In the genomic region with DNA sequence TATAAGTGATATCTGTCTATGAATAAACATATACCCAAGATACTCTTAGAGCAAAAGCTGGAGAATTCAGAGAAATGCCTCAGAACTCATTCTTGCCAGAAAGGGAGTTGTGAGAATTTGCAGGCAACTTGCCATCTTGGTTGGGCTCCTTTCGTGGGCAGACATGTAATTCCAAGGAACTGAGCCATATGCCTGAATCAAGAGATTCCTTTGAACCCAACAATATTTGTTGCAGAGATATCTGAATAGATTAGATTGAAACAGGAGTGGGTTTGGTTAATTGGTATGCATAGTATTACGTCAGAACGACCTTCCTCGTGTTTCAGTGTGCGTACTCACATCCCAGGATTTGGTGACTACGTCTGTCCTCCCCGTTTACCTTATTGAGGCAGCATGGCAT, we compare ENCODE assay signal across 20 cellular contexts.
DNase-seq lines count a peak whose midpoint lies in the region; ATAC-seq and TF ChIP-seq lines count a peak whose summit lies in the region.
"Had no signal": no experiment of that assay in that cellular context is flagged by ENCODE, and none has a peak within 500 bp of the region (broad histone marks: within the 10 kb centered on the region; RNA-seq: fewer than 3 reads in every experiment).

No MANE protein-coding gene starts in this region.

- POLR2A ChIA-PET in naive thymus-derived CD8-positive, alpha-beta T cell (lab: Charles Lee) = no interaction called here

- H3K9me3 ChIP-seq in mammary epithelial cell (replicated peaks; ENCODE audit: insufficient read depth, low read length) = no peaks in the 10 kb centered on the region
- H3K9me3 ChIP-seq in breast epithelium = peaks cover 0 to 4% of the 10 kb centered on the region in 2 donors
- no peaks in the 10 kb centered on the region for H3K9me3 ChIP-seq in gastrocnemius medialis
- H3K9me3 ChIP-seq: upper lobe of right lung had no signal

- CTCF ChIA-PET in mammary epithelial cell (lab: Charles Lee; ENCODE audit: low non-redundant PET) = no interaction called here

- TF ChIP-seq POLR2A in breast epithelium (IDR thresholded peaks at IDR 0.05) (no peak), gastrocnemius medialis (IDR thresholded peaks at IDR 0.05) (no peak)

- H3K4me1 Mint-ChIP-seq in naive thymus-derived CD8-positive, alpha-beta T cell = no peaks in the 10 kb centered on the region

- WGBS in mammary epithelial cell (ENCODE audit: low coverage, missing lambda C conversion rate) = 33% methylated on average over 7 of the region's 7 CpGs

- H3K4me3 ChIP-seq in mammary epithelial cell (replicated peaks in 1 of 3; ENCODE audit: insufficient read depth in 1 of 3, low read depth in 2 of 3, low read length in 3 of 3) (no peak overlapping the region), breast epithelium (no peak overlapping the region), fibroblast of mammary gland (ENCODE audit: control insufficient read depth, low read depth, low read length) (no peak overlapping the region), gastrocnemius medialis (no peak overlapping the region)
- H3K4me3 ChIP-seq: mucosa of descending colon, upper lobe of right lung had no signal

- no peak overlapping the region for H2AFZ ChIP-seq in mammary epithelial cell (ENCODE audit: low read depth, low read length)

- peaks cover 0 to 9% (median under 1%) of the 10 kb centered on the region in 9 donors for H3K9me3 Mint-ChIP-seq in naive thymus-derived CD8-positive, alpha-beta T cell

- in situ Hi-C loops in mammary epithelial cell (cut with MboI; ENCODE audit: low sequenced_read_pairs in 2 of 2) = no loop called here
- in situ Hi-C loops in gastrocnemius medialis (cut with MboI; ENCODE audit: low sequenced_read_pairs in 4 of 4) = no loop called here

- H3K27ac ChIP-seq in mammary epithelial cell (ENCODE audit: insufficient read depth, low read depth, low read length) (no peak overlapping the region), breast epithelium (no peak overlapping the region), gastrocnemius medialis (peak overlapping the region in 3 of 4 donors; percentile 25 to 77 (median 68))
- H3K27ac ChIP-seq: upper lobe of right lung had no signal

- DNase-seq in mammary epithelial cell (peak; percentile 40), breast epithelium (ENCODE audit: low spot score in 2 of 2) (no peak), RPMI7951 (ENCODE audit: low read depth) (peak; percentile 55), fibroblast of mammary gland (ENCODE audit: low read depth) (peak; percentile 14), gastrocnemius medialis (no peak)
- DNase-seq in naive thymus-derived CD8-positive, alpha-beta T cell = no peak
- DNase-seq: activated CD8-positive, alpha-beta memory T cell treated with anti-CD3 and anti-CD28 coated beads for 24 hours; activated naive CD4-positive, alpha-beta T cell; activated T-cell treated with anti-CD3 and anti-CD28 coated beads, Interleukin-2, amount 50 U/mL, for 24 hours; amniotic stem cell; C1 segment of cervical spinal cord; effector CD8-positive, alpha-beta T cell; left ventricle myocardium superior; mucosa of descending colon; NCI-H524 treated with DMSO at 0.1 percent for 48 hours; T1000; upper lobe of right lung had no signal

- no peak overlapping the region for H3K4me3 Mint-ChIP-seq in naive thymus-derived CD8-positive, alpha-beta T cell
- H3K4me3 Mint-ChIP-seq: activated T-cell treated with anti-CD3 and anti-CD28 coated beads, Interleukin-2, amount 50 U/mL, for 24 hours had no signal

- intact Hi-C loops in mammary epithelial cell (cut with micrococcal nuclease) = no loop called here
- intact Hi-C loops in breast epithelium (cut with DNase I; ENCODE audit: low total_unique reads) = no loop called here
- intact Hi-C loops in gastrocnemius medialis (cut with DNase I; ENCODE audit: low total_unique reads) = loop anchor here (5.0 kb wide), 1 partner anchor 65 kb away; the partner anchor contains the start of gene TGFB2

- no peak for TF ChIP-seq CTCF in mammary epithelial cell (conservative IDR thresholded peaks at IDR 0.05 in 1 of 2, IDR thresholded peaks at IDR 0.05 in 1 of 2; ENCODE audit: extremely low read depth in 1 of 2, insufficient read depth in 1 of 2, low read depth in 1 of 2, low read length in 2 of 2)
- no peak for TF ChIP-seq CTCF in breast epithelium (IDR thresholded peaks at IDR 0.05)
- TF ChIP-seq CTCF in fibroblast of mammary gland (conservative IDR thresholded peaks at IDR 0.05; ENCODE audit: control insufficient read depth, insufficient read depth, low read depth, low read length) = no peak
- TF ChIP-seq CTCF in gastrocnemius medialis (IDR thresholded peaks at IDR 0.05 in 4 of 5, conservative IDR thresholded peaks at IDR 0.05 in 1 of 5) = no peak

- no peaks in the 10 kb centered on the region for H3K27me3 ChIP-seq in mammary epithelial cell (ENCODE audit: insufficient read depth, low read length)
- H3K27me3 ChIP-seq in breast epithelium = no peaks in the 10 kb centered on the region
- no peaks in the 10 kb centered on the region for H3K27me3 ChIP-seq in gastrocnemius medialis
- H3K27me3 ChIP-seq: upper lobe of right lung had no signal

- dilution Hi-C loops in mammary epithelial cell (cut with HindIII; ENCODE audit: low sequenced_read_pairs) = no loop called here

- peaks cover 4% of the 10 kb centered on the region for H3K36me3 ChIP-seq in mammary epithelial cell (ENCODE audit: insufficient read depth, low read length)
- H3K36me3 ChIP-seq in breast epithelium = no peaks in the 10 kb centered on the region
- no peaks in the 10 kb centered on the region for H3K36me3 ChIP-seq in gastrocnemius medialis
- H3K36me3 ChIP-seq: upper lobe of right lung had no signal

- peaks cover 45% of the 10 kb centered on the region for H3K79me2 ChIP-seq in mammary epithelial cell (ENCODE audit: insufficient read depth, low read length)

- H3K4me2 ChIP-seq in mammary epithelial cell (ENCODE audit: insufficient read depth, low read depth, low read length) = no peak overlapping the region

- H3K27ac Mint-ChIP-seq in naive thymus-derived CD8-positive, alpha-beta T cell = no peak overlapping the region
- H3K27ac Mint-ChIP-seq: activated T-cell treated with anti-CD3 and anti-CD28 coated beads, Interleukin-2, amount 50 U/mL, for 24 hours; progenitor cell of endocrine pancreas had no signal

- peaks cover 8% of the 10 kb centered on the region for H3K4me1 ChIP-seq in mammary epithelial cell (ENCODE audit: insufficient read depth, low read length)
- H3K4me1 ChIP-seq in breast epithelium = no peaks in the 10 kb centered on the region
- peaks cover 38 to 54% of the 10 kb centered on the region in 2 donors for H3K4me1 ChIP-seq in gastrocnemius medialis
- H3K4me1 ChIP-seq: upper lobe of right lung had no signal

- no TSS peak for BruUV-seq in mammary epithelial cell (replicated peaks; lab: Mats Ljungman, UMichigan)

- ATAC-seq in gastrocnemius medialis = no peak
- no peak for ATAC-seq in naive thymus-derived CD8-positive, alpha-beta T cell
- ATAC-seq in HG03521 (IDR thresholded peaks at IDR 0.05; ENCODE audit: unreplicated experiment) = no peak
- no peak for ATAC-seq in GM19467 (IDR thresholded peaks at IDR 0.05; ENCODE audit: unreplicated experiment)
- ATAC-seq: left ventricle myocardium superior, mucosa of descending colon, upper lobe of right lung had no signal

- H3K36me3 Mint-ChIP-seq in naive thymus-derived CD8-positive, alpha-beta T cell = no peaks in the 10 kb centered on the region

- no peak overlapping the region for H3K9ac ChIP-seq in mammary epithelial cell (ENCODE audit: insufficient read depth, low read length)

- no peaks in the 10 kb centered on the region for H3K27me3 Mint-ChIP-seq in naive thymus-derived CD8-positive, alpha-beta T cell
- H3K27me3 Mint-ChIP-seq: activated T-cell treated with anti-CD3 and anti-CD28 coated beads, Interleukin-2, amount 50 U/mL, for 24 hours; progenitor cell of endocrine pancreas had no signal

- H4K20me1 ChIP-seq in mammary epithelial cell (ENCODE audit: insufficient read depth, low read length) = no peaks in the 10 kb centered on the region

Comparison
In these comparisons a context has a peak if more than half of its experiments do, and no peak if none do; other contexts are left out.
1. DNase-seq: peak in mammary epithelial cell (single experiment), RPMI7951 (single experiment) and fibroblast of mammary gland (single experiment); none in breast epithelium (0 of 2), gastrocnemius medialis (0 of 2) and naive thymus-derived CD8-positive, alpha-beta T cell (0 of 10).
2. H3K27ac ChIP-seq: peak in gastrocnemius medialis (3 of 4); none in mammary epithelial cell (single experiment) and breast epithelium (0 of 2).